ENCODE assay signal across 8 cellular contexts in the genomic region with DNA sequence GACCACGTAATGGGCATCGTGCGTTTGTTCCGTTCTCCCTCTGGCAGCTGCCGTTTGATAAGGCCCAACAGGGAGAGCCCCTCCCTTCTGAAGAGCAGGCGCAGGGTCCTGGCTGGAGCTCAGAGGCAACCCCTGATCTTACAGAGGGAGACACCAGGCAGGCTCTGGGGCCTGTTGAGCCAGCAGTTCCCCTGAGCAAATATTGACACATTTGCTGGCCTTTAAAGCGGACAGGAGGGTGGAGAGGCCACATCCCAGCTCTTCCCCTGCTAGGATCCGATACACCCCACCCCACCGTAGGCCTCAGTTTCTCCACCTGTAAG. TPM values are rescaled to one million over a fixed set of nuclear protein-coding genes. Genes with fewer than 3 reads are reported as not detected.
DNase-seq lines count a peak whose midpoint lies in the region; ATAC-seq and TF ChIP-seq lines count a peak whose summit lies in the region.

No MANE protein-coding gene starts in this region.

- ATAC-seq in T-helper 17 cell: peak; percentile 0
- ATAC-seq in thoracic aorta (ENCODE audit: insufficient number of reproducible peaks, low FRiP score, low read depth): no peak
- ATAC-seq in HG03432 (IDR thresholded peaks at IDR 0.05; ENCODE audit: unreplicated experiment): no peak
- no peak for ATAC-seq in HG02642 (IDR thresholded peaks at IDR 0.05; ENCODE audit: poor library complexity, unreplicated experiment)

- H3K4me1 ChIP-seq in iPS-15b (ENCODE audit: control insufficient read depth, insufficient read depth, low read length) (peaks cover 8% of the 10 kb centered on the region), thoracic aorta (ENCODE audit: control insufficient read depth in 1 of 2, low read depth in 2 of 2) (peaks cover 22 to 36% of the 10 kb centered on the region in 2 donors)

- H3K36me3 ChIP-seq in iPS-15b (ENCODE audit: control insufficient read depth, insufficient read depth, low read length): no peaks in the 10 kb centered on the region
- no peaks in the 10 kb centered on the region for H3K36me3 ChIP-seq in thoracic aorta

- H3K27ac Mint-ChIP-seq in activated CD4-positive, alpha-beta T cell treated with anti-CD3 and anti-CD28 coated beads, Interleukin-2, amount 10 ng/mL, durations not matched to agents 7 days and 5 days: peak overlapping the region; percentile 95
- peak overlapping the region; percentile 92 for H3K27ac Mint-ChIP-seq in T-helper 17 cell

- peak overlapping the region; percentile 30 for H3K4me3 Mint-ChIP-seq in activated CD4-positive, alpha-beta T cell treated with anti-CD3 and anti-CD28 coated beads, Interleukin-2, amount 10 ng/mL, durations not matched to agents 7 days and 5 days
- H3K4me3 Mint-ChIP-seq in T-helper 17 cell: peak overlapping the region; percentile 91

- H3K4me3 ChIP-seq in iPS-15b (ENCODE audit: low read depth, low read length): peak overlapping the region; percentile 48
- H3K4me3 ChIP-seq in thoracic aorta: peak overlapping the region; percentile 78

- H3K9ac ChIP-seq in iPS-15b (ENCODE audit: low read depth, low read length): no peak overlapping the region

- H3K4me1 Mint-ChIP-seq in activated CD4-positive, alpha-beta T cell treated with anti-CD3 and anti-CD28 coated beads, Interleukin-2, amount 10 ng/mL, durations not matched to agents 7 days and 5 days: peaks cover 37% of the 10 kb centered on the region
- peaks cover 3% of the 10 kb centered on the region for H3K4me1 Mint-ChIP-seq in T-helper 17 cell

- H3K9me3 ChIP-seq in T-helper 17 cell (ENCODE audit: control insufficient read depth, low read length, poor library complexity, severe bottlenecking) (no peaks in the 10 kb centered on the region), iPS-15b (ENCODE audit: control insufficient read depth, insufficient read depth, low read length) (no peaks in the 10 kb centered on the region), thoracic aorta (no peaks in the 10 kb centered on the region)

- no peak for TF ChIP-seq CTCF in thoracic aorta (IDR thresholded peaks at IDR 0.05)

- peak overlapping the region in 1 of 2 donors; percentile 84 for H3K27ac ChIP-seq in thoracic aorta

- CTCF ChIA-PET in activated CD4-positive, alpha-beta T cell treated with anti-CD3 and anti-CD28 coated beads, Interleukin-2, amount 10 ng/mL, durations not matched to agents 7 days and 5 days (lab: Charles Lee): interaction anchor here (0.5 to 4.2 kb wide), 47 partner anchors 10 to 748 kb away, joined by 3 to 52 read pairs (median 4); partner anchors contain the start of genes IFT27, IL2RB, KCTD17 and MPST

- no peaks in the 10 kb centered on the region for H3K27me3 Mint-ChIP-seq in activated CD4-positive, alpha-beta T cell treated with anti-CD3 and anti-CD28 coated beads, Interleukin-2, amount 10 ng/mL, durations not matched to agents 7 days and 5 days
- no peaks in the 10 kb centered on the region for H3K27me3 Mint-ChIP-seq in T-helper 17 cell

- H3K27me3 ChIP-seq in iPS-15b (ENCODE audit: control insufficient read depth, insufficient read depth, low read length): no peaks in the 10 kb centered on the region
- no peaks in the 10 kb centered on the region for H3K27me3 ChIP-seq in thoracic aorta (replicated peaks; ENCODE audit: insufficient read depth)

- H3K36me3 Mint-ChIP-seq in activated CD4-positive, alpha-beta T cell treated with anti-CD3 and anti-CD28 coated beads, Interleukin-2, amount 10 ng/mL, durations not matched to agents 7 days and 5 days (ENCODE audit: low read depth): no peaks in the 10 kb centered on the region
- H3K36me3 Mint-ChIP-seq in T-helper 17 cell (ENCODE audit: low read depth): no peaks in the 10 kb centered on the region

- H3K9me3 Mint-ChIP-seq in activated CD4-positive, alpha-beta T cell treated with anti-CD3 and anti-CD28 coated beads, Interleukin-2, amount 10 ng/mL, durations not matched to agents 7 days and 5 days: no peaks in the 10 kb centered on the region

- peak; percentile 29 for DNase-seq in activated CD4-positive, alpha-beta T cell treated with anti-CD3 and anti-CD28 coated beads, Interleukin-2, amount 10 ng/mL, durations not matched to agents 7 days and 5 days
- DNase-seq in activated CD4-positive, alpha-beta T cell treated with anti-CD3 and anti-CD28 coated beads, Interleukin-2, amount 50 U/mL, for 1 hour: no peak
- DNase-seq in T-helper 17 cell (no peak), thoracic aorta (ENCODE audit: low spot score) (no peak), NCI-H345 (lab: John Stamatoyannopoulos, UW) (no peak)

- POLR2A ChIA-PET in activated CD4-positive, alpha-beta T cell treated with anti-CD3 and anti-CD28 coated beads, Interleukin-2, amount 10 ng/mL, durations not matched to agents 7 days and 5 days (lab: Charles Lee): interaction anchor here (0.6 kb wide), 2 partner anchors 21 to 50 kb away, joined by 3 to 6 read pairs; partner anchors contain the start of gene IL2RB

RNA-seq across cellular contexts. Expression of gene C1QTNF6, which starts 11.8 kb away (rescaled TPM):
- total RNA-seq in activated CD4-positive, alpha-beta T cell treated with anti-CD3 and anti-CD28 coated beads, Interleukin-2, amount 10 ng/mL, durations not matched to agents 7 days and 5 days: 1 to 10 TPM; 7.6 to 8.3 TPM
- total RNA-seq in T-helper 17 cell (10 to 100 TPM; 11.2 to 11.8 TPM), thoracic aorta (1 to 10 TPM; 1.9 to 2.1 TPM)

RNA-seq across cellular contexts. Expression of gene SSTR3, which starts 12.5 kb away (rescaled TPM):
- 10 to 100 TPM; 10.1 to 10.2 TPM for total RNA-seq in activated CD4-positive, alpha-beta T cell treated with anti-CD3 and anti-CD28 coated beads, Interleukin-2, amount 10 ng/mL, durations not matched to agents 7 days and 5 days
- total RNA-seq in T-helper 17 cell (1 to 10 TPM in 1 of 2 donors, under 1 TPM in 1; 0.37 to 2.1 TPM), thoracic aorta (not detected)

RNA-seq across cellular contexts. Expression of gene RAC2, which starts 44.3 kb away (rescaled TPM):
- total RNA-seq in activated CD4-positive, alpha-beta T cell treated with anti-CD3 and anti-CD28 coated beads, Interleukin-2, amount 10 ng/mL, durations not matched to agents 7 days and 5 days: 1,000 to 10,000 TPM; 1,015 to 1,117 TPM
- total RNA-seq in T-helper 17 cell: 100 to 1,000 TPM; 297 to 478 TPM
- 10 to 100 TPM; 10.7 to 16.2 TPM for total RNA-seq in thoracic aorta

RNA-seq across cellular contexts. Expression of gene IL2RB, which starts 50.1 kb away (rescaled TPM):
- total RNA-seq in activated CD4-positive, alpha-beta T cell treated with anti-CD3 and anti-CD28 coated beads, Interleukin-2, amount 10 ng/mL, durations not matched to agents 7 days and 5 days: 100 to 1,000 TPM; 100 to 115 TPM
- 100 to 1,000 TPM in 1 of 2 donors, 10 to 100 TPM in 1; 76.4 to 107 TPM for total RNA-seq in T-helper 17 cell
- 10 to 100 TPM in 1 of 2 donors, 1 to 10 TPM in 1; 2.0 to 13.1 TPM for total RNA-seq in thoracic aorta

Comparison
In these comparisons a context has a peak if more than half of its experiments do, and no peak if none do; other contexts are left out.
1. RNA of gene RAC2, which starts 44.3 kb away (total RNA-seq): 1,015 to 1,117 TPM in activated CD4-positive, alpha-beta T cell treated with anti-CD3 and anti-CD28 coated beads, Interleukin-2, amount 10 ng/mL, durations not matched to agents 7 days and 5 days and 297 to 478 TPM in T-helper 17 cell; 10.7 to 16.2 TPM in thoracic aorta; every median in the first group is over 10 times any median in the second.